19 cellular contexts compared by ENCODE assay signal in the genomic region with DNA sequence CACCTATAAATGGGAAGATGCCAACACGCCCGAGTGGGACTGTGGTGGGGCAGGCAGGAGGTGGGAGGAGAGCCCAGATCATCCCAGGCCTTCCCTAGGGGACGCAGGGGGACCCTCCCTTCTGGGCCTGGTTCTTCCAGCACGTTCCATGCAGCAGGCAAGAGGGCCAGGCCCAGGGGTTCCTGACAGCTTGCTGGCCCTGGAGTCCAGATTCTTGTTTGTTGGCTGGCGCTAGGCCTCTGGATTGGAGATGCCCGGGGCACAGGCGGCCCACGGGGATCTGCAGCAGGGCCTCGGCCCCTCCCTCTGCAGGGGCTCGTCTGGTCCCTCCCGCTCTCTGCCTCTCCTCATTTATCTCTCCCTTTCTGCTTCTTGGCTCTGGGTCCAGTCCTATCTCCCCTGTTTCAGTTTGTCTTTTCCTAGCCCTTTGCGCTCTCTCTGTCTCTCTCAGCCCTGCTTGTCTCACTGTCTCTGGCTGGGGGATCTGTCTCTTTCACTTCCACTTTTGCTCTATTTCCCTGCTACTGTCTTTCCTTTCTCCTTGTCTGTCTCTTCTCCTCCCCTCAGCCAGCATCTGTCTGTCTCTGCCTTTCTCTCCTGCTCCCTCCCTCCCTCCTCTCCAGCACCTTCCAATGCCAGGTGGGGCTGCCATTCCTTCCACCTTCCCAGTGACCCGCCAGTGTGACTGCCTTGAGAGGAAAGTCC. TPM values are rescaled to one million over a fixed set of nuclear protein-coding genes. Genes with fewer than 3 reads are reported as not detected.
A peak's percentile ranks its signal among the peaks of the same experiment; 100 is the strongest.
DNase-seq lines count a peak whose midpoint lies in the region; ATAC-seq and TF ChIP-seq lines count a peak whose summit lies in the region.
"Had no signal": no experiment of that assay in that cellular context is flagged by ENCODE, and none has a peak within 500 bp of the region (broad histone marks: within the 10 kb centered on the region; RNA-seq: fewer than 3 reads in every experiment).

No MANE protein-coding gene starts in this region.

- H3K9me2 ChIP-seq in SK-N-SH (no peaks in the 10 kb centered on the region), OCI-LY7 (ENCODE audit: insufficient read depth, low read length) (no peaks in the 10 kb centered on the region)

- no peaks in the 10 kb centered on the region for H3K9me3 ChIP-seq in BLaER1
- H3K9me3 ChIP-seq in SK-N-SH, result no peaks in the 10 kb centered on the region
- H3K9me3 ChIP-seq in heart right ventricle, result no peaks in the 10 kb centered on the region
- H3K9me3 ChIP-seq in sigmoid colon, result no peaks in the 10 kb centered on the region
- H3K9me3 ChIP-seq in endodermal cell (ENCODE audit: control insufficient read depth, low read length), result no peaks in the 10 kb centered on the region
- H3K9me3 ChIP-seq in OCI-LY7 (ENCODE audit: low read length), result no peaks in the 10 kb centered on the region
- H3K9me3 ChIP-seq: neutrophil, right lobe of liver, SJSA1 had no signal

- H3K79me2 ChIP-seq in SK-N-SH (ENCODE audit: insufficient read depth) (no peaks in the 10 kb centered on the region), OCI-LY7 (ENCODE audit: insufficient read depth, low read depth, low read length) (no peaks in the 10 kb centered on the region)

- POLR2A ChIA-PET in SK-N-SH (lab: Yijun Ruan, JAX), result interaction anchor here (1.5 kb wide), 1 partner anchor 11 kb away, joined by 3 read pairs; no protein-coding TSS in a partner anchor
- POLR2A ChIA-PET in OCI-LY7 (lab: Charles Lee), result no interaction called here

- H3K36me3 ChIP-seq in BLaER1 (no peaks in the 10 kb centered on the region), SK-N-SH (replicated peaks in 1 of 2; ENCODE audit: control insufficient read depth in 1 of 2, insufficient read depth in 2 of 2, low read length in 1 of 2) (no peaks in the 10 kb centered on the region), heart right ventricle (no peaks in the 10 kb centered on the region), sigmoid colon (no peaks in the 10 kb centered on the region), endodermal cell (ENCODE audit: control insufficient read depth, insufficient read depth, low read length) (no peaks in the 10 kb centered on the region), OCI-LY7 (ENCODE audit: insufficient read depth, low read length) (no peaks in the 10 kb centered on the region)
- H3K36me3 ChIP-seq: neutrophil, right lobe of liver, SJSA1 had no signal

- H3K4me3 ChIP-seq in BLaER1 (0 out of 2 replicates have a peak overlapping the region, but pooled peaks have one; percentile 31), SK-N-SH (ENCODE audit: low read depth in 2 of 2, low read length in 1 of 2) (no peak overlapping the region), heart right ventricle (peak overlapping the region in 5 of 10 donors; percentile 51 to 70 (median 60)), sigmoid colon (no peak overlapping the region), endodermal cell (ENCODE audit: low read length) (no peak overlapping the region), OCI-LY7 (ENCODE audit: low read depth, low read length, poor library complexity, severe bottlenecking) (no peak overlapping the region)
- H3K4me3 ChIP-seq: right lobe of liver, SJSA1 had no signal

- WGBS in SK-N-SH (ENCODE audit: low lambda C conversion rate), result 90% methylated on average over 13 of the region's 13 CpGs
- WGBS in heart right ventricle, 2 donors, result 42 to 48% methylated on average over 13 of the region's 13 CpGs
- WGBS in sigmoid colon, 2 donors, result 70 to 82% methylated on average over 13 of the region's 13 CpGs
- 86 to 89% methylated on average over 9 to 13 of the region's 13 CpGs for WGBS in endodermal cell (ENCODE audit: insufficient coverage in 1 of 2, insufficient read length in 1 of 2), 2 experiments

- TF ChIP-seq EP300 in SK-N-SH (IDR thresholded peaks at IDR 0.05; ENCODE audit: borderline replicate concordance in 1 of 2, low read depth in 1 of 2, low read length in 1 of 2), result peak in 1 of 2 experiments; percentile 34; a peak in 1 of 4 replicates
- TF ChIP-seq EP300 in sigmoid colon (IDR thresholded peaks at IDR 0.05), result no peak

- H3K4me2 ChIP-seq in BLaER1 (peak overlapping the region; percentile 82), SK-N-SH (no peak overlapping the region), OCI-LY7 (ENCODE audit: low read length) (no peak overlapping the region)

- intact Hi-C loops in heart right ventricle (cut with DNase I), result loop anchor here in 3 of 10 donors (5.0 to 10.0 kb wide), 3 partner anchors 86 to 96 kb away; no protein-coding TSS in a partner anchor
- intact Hi-C loops in sigmoid colon (cut with DNase I), result loop anchor here (5.0 kb wide), 2 partner anchors 58 to 108 kb away; no protein-coding TSS in a partner anchor
- intact Hi-C loops in OCI-LY7 (cut with micrococcal nuclease; ENCODE audit: unreplicated experiment), result no loop called here

- BruUV-seq in OCI-LY7 (replicated peaks; lab: Mats Ljungman, UMichigan), result no TSS peak

- H3K27ac ChIP-seq in BLaER1, result peak overlapping the region; percentile 72
- peak overlapping the region in 1 of 2 experiments; percentile 86; a peak in 1 of 4 replicates for H3K27ac ChIP-seq in SK-N-SH (ENCODE audit: low read depth in 2 of 2, low read length in 1 of 2)
- H3K27ac ChIP-seq in heart right ventricle, result peak overlapping the region in 9 of 10 donors; percentile 58 to 91 (median 85)
- H3K27ac ChIP-seq in sigmoid colon, result peak overlapping the region; percentile 86 to 90 (median 88)
- H3K27ac ChIP-seq in endodermal cell (ENCODE audit: low read depth, low read length), result no peak overlapping the region
- no peak overlapping the region for H3K27ac ChIP-seq in OCI-LY7 (ENCODE audit: low read depth, low read length, poor library complexity, severe bottlenecking)
- H3K27ac ChIP-seq: neutrophil, right lobe of liver, SJSA1 had no signal

- no peak overlapping the region for H3K4me3 Mint-ChIP-seq in endodermal cell
- H3K4me3 Mint-ChIP-seq: activated CD4-positive, alpha-beta T cell treated with anti-CD3 and anti-CD28 coated beads, Interleukin-2, amount 10 ng/mL, durations not matched to agents 7 days and 5 days had no signal

- H3K4me1 ChIP-seq in BLaER1, result peaks cover 72% of the 10 kb centered on the region
- H3K4me1 ChIP-seq in SK-N-SH (ENCODE audit: control insufficient read depth in 1 of 2, insufficient read depth in 2 of 2, low read depth in 1 of 2, low read length in 1 of 2), result peaks cover 24 to 80% of the 10 kb centered on the region in 2 experiments; a peak in 3 of 4 replicates
- H3K4me1 ChIP-seq in heart right ventricle, result peaks cover 44 to 96% (median 83%) of the 10 kb centered on the region in 9 donors
- H3K4me1 ChIP-seq in sigmoid colon, result peaks cover 0 to 94% (median 91%) of the 10 kb centered on the region in 4 donors
- H3K4me1 ChIP-seq in endodermal cell (ENCODE audit: control insufficient read depth, insufficient read depth, low read length), result peaks cover 17% of the 10 kb centered on the region
- H3K4me1 ChIP-seq in OCI-LY7 (ENCODE audit: insufficient read depth, low read length, poor library complexity, severe bottlenecking), result no peaks in the 10 kb centered on the region
- H3K4me1 ChIP-seq: right lobe of liver had no signal

- H3K27ac Mint-ChIP-seq in endodermal cell, result no peak overlapping the region
- H3K27ac Mint-ChIP-seq: activated CD4-positive, alpha-beta T cell treated with anti-CD3 and anti-CD28 coated beads, Interleukin-2, amount 10 ng/mL, durations not matched to agents 7 days and 5 days had no signal

- peak in 1 of 8 donors; percentile 10 for ATAC-seq in heart right ventricle
- ATAC-seq: activated naive CD4-positive, alpha-beta T cell treated with anti-CD3 and anti-CD28 coated beads, Interleukin-2, amount 50 U/mL, for 72 hours had no signal

- DNase-seq in SK-N-SH, result peak; percentile 82
- peak in 1 of 2 donors; percentile 35 for DNase-seq in heart right ventricle
- no peak for DNase-seq in sigmoid colon
- no peak for DNase-seq in endodermal cell
- DNase-seq in NCI-H2107 treated with DMSO at 0.1 percent for 48 hours (lab: John Stamatoyannopoulos, UW; ENCODE audit: unreplicated experiment), result no peak
- DNase-seq in NCI-H345 (lab: John Stamatoyannopoulos, UW), result no peak
- no peak for DNase-seq in OCI-LY7 (ENCODE audit: low spot score)
- DNase-seq: activated CD4-positive, alpha-beta T cell treated with anti-CD3 and anti-CD28 coated beads, Interleukin-2, amount 10 ng/mL, durations not matched to agents 7 days and 5 days; central memory CD4-positive, alpha-beta T cell; foreskin melanocyte; H7; NCI-H1048; NCI-H2171 treated with DMSO at 0.1 percent for 48 hours; right lobe of liver; stimulated activated CD4-positive, alpha-beta T cell treated with anti-CD3 and anti-CD28 coated beads, Interleukin-4, amount 100 ng/mL, for 24 hours had no signal

- CTCF ChIA-PET in SK-N-SH (lab: Yijun Ruan, JAX) (interaction anchor here (0.6 to 10.9 kb wide), 6 partner anchors 14 to 223 kb away, joined by 3 to 84 read pairs (median 3); no protein-coding TSS in a partner anchor), OCI-LY7 (lab: Charles Lee; ENCODE audit: unreplicated experiment) (no interaction called here)

- no peaks in the 10 kb centered on the region for H4K20me1 ChIP-seq in BLaER1
- H4K20me1 ChIP-seq in SK-N-SH (ENCODE audit: insufficient read depth), result no peaks in the 10 kb centered on the region
- no peaks in the 10 kb centered on the region for H4K20me1 ChIP-seq in OCI-LY7 (ENCODE audit: insufficient read depth, low read length)

- no peaks in the 10 kb centered on the region for H3K27me3 ChIP-seq in BLaER1
- no peaks in the 10 kb centered on the region for H3K27me3 ChIP-seq in SK-N-SH (ENCODE audit: insufficient read depth)
- H3K27me3 ChIP-seq in heart right ventricle, result no peaks in the 10 kb centered on the region
- no peaks in the 10 kb centered on the region for H3K27me3 ChIP-seq in sigmoid colon
- H3K27me3 ChIP-seq in endodermal cell (ENCODE audit: control insufficient read depth, insufficient read depth, low read length, poor library complexity, severe bottlenecking), result no peaks in the 10 kb centered on the region
- H3K27me3 ChIP-seq: right lobe of liver, SJSA1 had no signal

- peaks cover 4% of the 10 kb centered on the region for H3F3A ChIP-seq in SK-N-SH (replicated peaks; ENCODE audit: insufficient read depth)

- no peak for TF ChIP-seq RAD21 in SK-N-SH (IDR thresholded peaks at IDR 0.05; ENCODE audit: low read length)

- TF ChIP-seq CTCF in SK-N-SH (IDR thresholded peaks at IDR 0.05), result no peak
- TF ChIP-seq CTCF in heart right ventricle (IDR thresholded peaks at IDR 0.05), result no peak
- TF ChIP-seq CTCF in sigmoid colon (IDR thresholded peaks at IDR 0.05), result no peak
- TF ChIP-seq CTCF in endodermal cell (conservative IDR thresholded peaks at IDR 0.05), result no peak
- TF ChIP-seq CTCF in OCI-LY7 (conservative IDR thresholded peaks at IDR 0.05; ENCODE audit: low read length), result no peak

- H3K9me3 Mint-ChIP-seq in endodermal cell, result no peaks in the 10 kb centered on the region
- H3K9me3 Mint-ChIP-seq: activated CD4-positive, alpha-beta T cell treated with anti-CD3 and anti-CD28 coated beads, Interleukin-2, amount 10 ng/mL, durations not matched to agents 7 days and 5 days; activated naive CD4-positive, alpha-beta T cell treated with anti-CD3 and anti-CD28 coated beads, Interleukin-2, amount 50 U/mL, for 72 hours had no signal

- H2AFZ ChIP-seq in SK-N-SH (ENCODE audit: low read depth) (no peak overlapping the region), OCI-LY7 (ENCODE audit: low read length) (no peak overlapping the region)

- peaks cover 22% of the 10 kb centered on the region for H3K4me1 Mint-ChIP-seq in endodermal cell
- H3K4me1 Mint-ChIP-seq: activated CD4-positive, alpha-beta T cell treated with anti-CD3 and anti-CD28 coated beads, Interleukin-2, amount 10 ng/mL, durations not matched to agents 7 days and 5 days had no signal

- no peaks in the 10 kb centered on the region for H3K36me3 Mint-ChIP-seq in endodermal cell (ENCODE audit: low read depth)
- H3K36me3 Mint-ChIP-seq: activated naive CD4-positive, alpha-beta T cell treated with anti-CD3 and anti-CD28 coated beads, Interleukin-2, amount 50 U/mL, for 72 hours had no signal

- H3K9ac ChIP-seq in BLaER1, result peak overlapping the region; percentile 50; the same call in 1 of the 2 replicates
- no peak overlapping the region for H3K9ac ChIP-seq in SK-N-SH
- no peak overlapping the region for H3K9ac ChIP-seq in endodermal cell (ENCODE audit: extremely low read depth, low read length, poor library complexity, severe bottlenecking)

- TF ChIP-seq POLR2A in sigmoid colon (IDR thresholded peaks at IDR 0.05), result no peak

- peaks cover 1% of the 10 kb centered on the region for H3K27me3 Mint-ChIP-seq in endodermal cell (ENCODE audit: insufficient read depth)
- H3K27me3 Mint-ChIP-seq: activated CD4-positive, alpha-beta T cell treated with anti-CD3 and anti-CD28 coated beads, Interleukin-2, amount 10 ng/mL, durations not matched to agents 7 days and 5 days had no signal

RNA-seq across cellular contexts. Expression of a gene that starts 1.1 kb away (rescaled TPM):
- polyA plus RNA-seq in SK-N-SH (2012; rRNA removed) (1.7 and 2.4 TPM in 2 replicates), heart right ventricle (100 to 1,000 TPM; 211 to 245 TPM), sigmoid colon (10 to 100 TPM in 1 of 3 donors, 1 to 10 TPM in 2; 3.7 to 41.8 (median 7.8) TPM)
- polyA plus RNA-seq in SK-N-SH (2012; cell fraction: cytosol; rRNA removed), result 1.5 and 1.6 TPM in 2 replicates
- 7.0 and 8.4 TPM in 2 replicates for polyA plus RNA-seq in SK-N-SH (2012; cell fraction: nucleus; rRNA removed)
- total RNA-seq in heart right ventricle (100 to 1,000 TPM; 101 to 274 (median 171) TPM), sigmoid colon (100 to 1,000 TPM in 3 of 4 donors, 10 to 100 TPM in 1; 66.0 to 191 (median 146) TPM), endodermal cell (under 1 TPM; 0.26 to 0.91 TPM), OCI-LY7 (2022) (not detected in 2 replicates)
- polyA plus RNA-seq in endodermal cell (2013, experiment 1 of 2), result 1.3 TPM
- polyA plus RNA-seq in endodermal cell (2013, experiment 2 of 2), result 1.3 TPM
- total RNA-seq in OCI-LY7 (2014; rRNA removed; shearing (Covaris generic)), result not detected in 2 replicates
- total RNA-seq: H7 had no signal

RNA-seq across cellular contexts. Expression of a gene that starts 53.2 kb away (rescaled TPM):
- not detected in 2 replicates for polyA plus RNA-seq in SK-N-SH (2012; rRNA removed)
- not detected in 2 replicates for polyA plus RNA-seq in SK-N-SH (2012; cell fraction: cytosol; rRNA removed)
- not detected in 2 replicates for polyA plus RNA-seq in SK-N-SH (2012; cell fraction: nucleus; rRNA removed)
- total RNA-seq in heart right ventricle, result not detected
- polyA plus RNA-seq in heart right ventricle, result not detected
- not detected for total RNA-seq in sigmoid colon
- polyA plus RNA-seq in sigmoid colon, result not detected
- not detected for total RNA-seq in endodermal cell
- polyA plus RNA-seq in endodermal cell (2013, experiment 1 of 2), result not detected
- not detected for polyA plus RNA-seq in endodermal cell (2013, experiment 2 of 2)
- not detected in 2 replicates for total RNA-seq in OCI-LY7 (2014; rRNA removed; shearing (Covaris generic))
- total RNA-seq in OCI-LY7 (2022), result not detected in 2 replicates
- total RNA-seq: activated CD4-positive, alpha-beta T cell treated with anti-CD3 and anti-CD28 coated beads, Interleukin-2, amount 10 ng/mL, durations not matched to agents 7 days and 5 days; activated naive CD4-positive, alpha-beta T cell treated with anti-CD3 and anti-CD28 coated beads, Interleukin-2, amount 50 U/mL, for 72 hours; SJSA1 had no signal

Comparison
In these comparisons a context has a peak if more than half of its experiments do, and no peak if none do; other contexts are left out.
1. H3K27ac ChIP-seq: peak in BLaER1 (single experiment), heart right ventricle (9 of 10) and sigmoid colon (4 of 4); none in endodermal cell (single experiment) and OCI-LY7 (single experiment).
2. RNA of a gene that starts 1.1 kb away (total RNA-seq): 66.0 to 191 TPM in sigmoid colon and 101 to 274 TPM in heart right ventricle; 0.26 to 0.91 TPM in endodermal cell and not detected in OCI-LY7; every median in the first group is over 10 times any median in the second.